ENCODE assay signal across 16 cellular contexts in the genomic region with DNA sequence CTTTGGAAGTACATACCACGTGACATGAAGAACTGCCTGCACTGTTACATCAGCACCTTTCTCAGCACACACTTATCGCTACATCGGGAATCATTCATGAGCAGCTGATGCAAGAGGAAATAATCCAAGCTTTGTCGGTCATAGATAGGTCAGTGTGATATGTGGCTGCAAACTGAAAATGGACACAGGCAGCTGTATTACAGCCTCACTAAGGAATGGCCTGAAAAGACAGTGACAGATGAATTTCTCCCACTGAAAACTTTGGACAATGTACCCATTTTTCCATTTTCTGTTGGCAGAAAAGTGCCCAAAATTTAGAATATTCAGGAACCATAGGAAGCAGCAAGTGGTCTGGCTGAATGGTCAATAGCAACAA.
DNase-seq lines count a peak whose midpoint lies in the region; ATAC-seq and TF ChIP-seq lines count a peak whose summit lies in the region.
"Had no signal": no experiment of that assay in that cellular context is flagged by ENCODE, and none has a peak within 500 bp of the region (broad histone marks: within the 10 kb centered on the region; RNA-seq: fewer than 3 reads in every experiment).

No MANE protein-coding gene starts in this region.

- peak; percentile 42 for DNase-seq in SIG-M5 treated with dmso at 0.1 percent for 504 hours (lab: John Stamatoyannopoulos, UW; ENCODE audit: unreplicated experiment)
- DNase-seq in SIG-M5 (lab: John Stamatoyannopoulos, UW) = no peak
- peak; percentile 85 for DNase-seq in SK-N-DZ (ENCODE audit: low spot score)
- DNase-seq in glutamatergic neuron = no peak
- peak; percentile 0 for DNase-seq in renal cortical epithelial cell (ENCODE audit: low read depth)
- DNase-seq in activated naive CD4-positive, alpha-beta T cell (lab: John Stamatoyannopoulos, UW) = no peak
- DNase-seq in D341Med (ENCODE audit: low spot score) = no peak
- DNase-seq: HCEC 1CT, KBM-7, NCI-H1092 treated with DMSO at 0.1 percent for 48 hours, NCI-H187, NCI-H446, NCI-H748 treated with DMSO at 0.1 percent for 48 hours, Peyer's patch, SHP77 had no signal

- H3K27me3 Mint-ChIP-seq in glutamatergic neuron (ENCODE audit: unreplicated experiment) = peaks cover 3% of the 10 kb centered on the region

- no peaks in the 10 kb centered on the region for H3K9me3 Mint-ChIP-seq in glutamatergic neuron (ENCODE audit: unreplicated experiment)

- no peak for TF ChIP-seq CTCF in glutamatergic neuron (IDR thresholded peaks at IDR 0.05; ENCODE audit: partially characterized antibody, unreplicated experiment)

- no peak for ATAC-seq in GM18519 (IDR thresholded peaks at IDR 0.05; ENCODE audit: low FRiP score, unreplicated experiment)

- H3K27ac Mint-ChIP-seq in glutamatergic neuron (ENCODE audit: unreplicated experiment) = peak overlapping the region; percentile 79

- peaks cover 7% of the 10 kb centered on the region for H3K4me1 Mint-ChIP-seq in glutamatergic neuron (ENCODE audit: low read depth, unreplicated experiment)

- H3K4me3 Mint-ChIP-seq in glutamatergic neuron (ENCODE audit: unreplicated experiment) = no peak overlapping the region

- H3K36me3 Mint-ChIP-seq in glutamatergic neuron (ENCODE audit: unreplicated experiment) = no peaks in the 10 kb centered on the region

Comparison
In these comparisons a context has a peak if more than half of its experiments do, and no peak if none do; other contexts are left out.
1. DNase-seq: peak in SIG-M5 treated with dmso at 0.1 percent for 504 hours (single experiment), SK-N-DZ (single experiment) and renal cortical epithelial cell (single experiment); none in SIG-M5 (single experiment), glutamatergic neuron (single experiment), activated naive CD4-positive, alpha-beta T cell (0 of 4) and D341Med (single experiment).